ENCODE assay signal across 17 cellular contexts in the genomic region with DNA sequence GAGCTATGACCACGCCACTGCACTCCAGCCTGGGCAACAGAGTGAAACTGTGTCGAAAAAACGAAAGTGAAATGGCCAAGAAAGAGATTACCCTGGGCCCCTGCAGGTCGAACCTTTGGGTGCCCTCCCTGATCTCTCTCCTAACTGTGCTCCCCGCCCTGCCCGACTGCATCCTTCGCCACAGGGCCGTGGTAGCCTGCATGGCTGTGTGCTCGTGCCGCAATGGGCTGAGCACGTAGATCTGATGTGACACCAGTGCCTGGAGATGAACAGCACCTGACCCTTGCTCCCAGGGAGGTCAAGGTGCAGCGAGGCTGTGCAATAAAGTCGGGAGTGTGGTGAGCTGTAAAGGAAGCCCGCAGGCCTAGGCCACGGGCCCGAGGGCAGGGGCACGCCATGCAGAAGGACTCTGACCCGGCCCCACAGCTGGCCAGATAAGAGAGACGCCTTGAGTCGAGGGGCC.
DNase-seq lines count a peak whose midpoint lies in the region; ATAC-seq and TF ChIP-seq lines count a peak whose summit lies in the region.
"Had no signal": no experiment of that assay in that cellular context is flagged by ENCODE, and none has a peak within 500 bp of the region (broad histone marks: within the 10 kb centered on the region; RNA-seq: fewer than 3 reads in every experiment).

No MANE protein-coding gene starts in this region.

- ATAC-seq in T-helper 17 cell (no peak), left lobe of liver (peak; percentile 22), HG03520 (IDR thresholded peaks at IDR 0.05; ENCODE audit: unreplicated experiment) (no peak), gastrocnemius medialis (no peak), HG02759 (IDR thresholded peaks at IDR 0.05; ENCODE audit: unreplicated experiment) (no peak)
- no peak for ATAC-seq in stimulated activated naive B cell treated with anti-CD40 and anti-IgM and Interleukin-4, amounts not matched to agents 10 μg/mL and 1 μg/mL and 100 μg/mL, for 72 hours (replicated peaks)
- ATAC-seq: GM23338, heart right ventricle had no signal

- H3K27me3 Mint-ChIP-seq in activated naive CD4-positive, alpha-beta T cell treated with anti-CD3 and anti-CD28 coated beads, Interleukin-2, amount 50 U/mL, for 24 hours, result no peaks in the 10 kb centered on the region
- H3K27me3 Mint-ChIP-seq in T-helper 17 cell, result no peaks in the 10 kb centered on the region
- no peaks in the 10 kb centered on the region for H3K27me3 Mint-ChIP-seq in stimulated activated naive B cell treated with anti-CD40 and anti-IgM and Interleukin-4, amounts not matched to agents 10 μg/mL and 1 μg/mL and 100 μg/mL, for 72 hours

- no peak for TF ChIP-seq CTCF in gastrocnemius medialis (IDR thresholded peaks at IDR 0.05 in 4 of 5, conservative IDR thresholded peaks at IDR 0.05 in 1 of 5)

- H3K4me1 Mint-ChIP-seq in activated naive CD4-positive, alpha-beta T cell treated with anti-CD3 and anti-CD28 coated beads, Interleukin-2, amount 50 U/mL, for 24 hours, result peaks cover 7% of the 10 kb centered on the region
- H3K4me1 Mint-ChIP-seq in T-helper 17 cell, result peaks cover 33% of the 10 kb centered on the region
- H3K4me1 Mint-ChIP-seq in stimulated activated naive B cell treated with anti-CD40 and anti-IgM and Interleukin-4, amounts not matched to agents 10 μg/mL and 1 μg/mL and 100 μg/mL, for 72 hours, result peaks cover 3 to 22% of the 10 kb centered on the region in 2 donors
- H3K4me1 Mint-ChIP-seq: CD14-positive monocyte, GM23338 had no signal

- TF ChIP-seq POLR2A in gastrocnemius medialis (IDR thresholded peaks at IDR 0.05), result no peak

- intact Hi-C loops in gastrocnemius medialis (cut with DNase I; ENCODE audit: low total_unique reads), result no loop called here

- H3K4me1 ChIP-seq in gastrocnemius medialis, result no peaks in the 10 kb centered on the region

- H3K36me3 ChIP-seq in gastrocnemius medialis, result no peaks in the 10 kb centered on the region

- DNase-seq in activated naive CD4-positive, alpha-beta T cell treated with anti-CD3 and anti-CD28 coated beads, Interleukin-2, amount 50 U/mL, for 16 hours, result no peak
- DNase-seq in T-helper 17 cell (no peak), left lobe of liver (ENCODE audit: low spot score) (no peak), gastrocnemius medialis (no peak)
- DNase-seq in stimulated activated naive B cell treated with anti-CD40 and anti-IgM and Interleukin-4, amounts not matched to agents 10 μg/mL and 1 μg/mL and 100 μg/mL, for 72 hours, result no peak
- DNase-seq: activated CD4-positive, alpha-beta T cell treated with anti-CD3 and anti-CD28 coated beads for 4 hours; cortex of kidney; DMS153; heart right ventricle; MM.1S; NCI-H1436 treated with DMSO at 0.1 percent for 48 hours; NCI-H526 treated with DMSO at 0.1 percent for 48 hours had no signal

- H3K27ac Mint-ChIP-seq in activated naive CD4-positive, alpha-beta T cell treated with anti-CD3 and anti-CD28 coated beads, Interleukin-2, amount 50 U/mL, for 24 hours, result peak overlapping the region; percentile 84
- H3K27ac Mint-ChIP-seq in T-helper 17 cell, result peak overlapping the region; percentile 99
- peak overlapping the region; percentile 65 for H3K27ac Mint-ChIP-seq in stimulated activated naive B cell treated with anti-CD40 and anti-IgM and Interleukin-4, amounts not matched to agents 10 μg/mL and 1 μg/mL and 100 μg/mL, for 72 hours
- H3K27ac Mint-ChIP-seq: GM23338 had no signal

- H3K27ac ChIP-seq in gastrocnemius medialis, result no peak overlapping the region
- H3K27ac ChIP-seq: heart right ventricle had no signal

- in situ Hi-C loops in gastrocnemius medialis (cut with MboI; ENCODE audit: low sequenced_read_pairs in 4 of 4), result no loop called here

- no peak overlapping the region for H3K4me3 Mint-ChIP-seq in activated naive CD4-positive, alpha-beta T cell treated with anti-CD3 and anti-CD28 coated beads, Interleukin-2, amount 50 U/mL, for 24 hours
- peak overlapping the region; percentile 57 for H3K4me3 Mint-ChIP-seq in T-helper 17 cell
- no peak overlapping the region for H3K4me3 Mint-ChIP-seq in stimulated activated naive B cell treated with anti-CD40 and anti-IgM and Interleukin-4, amounts not matched to agents 10 μg/mL and 1 μg/mL and 100 μg/mL, for 72 hours
- H3K4me3 Mint-ChIP-seq: CD14-positive monocyte, GM23338 had no signal

- no peaks in the 10 kb centered on the region for H3K27me3 ChIP-seq in gastrocnemius medialis
- H3K27me3 ChIP-seq: heart right ventricle had no signal

- no peak overlapping the region for H3K4me3 ChIP-seq in gastrocnemius medialis
- H3K4me3 ChIP-seq: GM23338, heart right ventricle had no signal

- H3K9me3 ChIP-seq in T-helper 17 cell (ENCODE audit: control insufficient read depth, low read length, poor library complexity, severe bottlenecking) (no peaks in the 10 kb centered on the region), gastrocnemius medialis (no peaks in the 10 kb centered on the region)
- H3K9me3 ChIP-seq: heart right ventricle had no signal

- H3K36me3 Mint-ChIP-seq in activated naive CD4-positive, alpha-beta T cell treated with anti-CD3 and anti-CD28 coated beads, Interleukin-2, amount 50 U/mL, for 24 hours, result peaks cover 2% of the 10 kb centered on the region
- peaks cover 2% of the 10 kb centered on the region for H3K36me3 Mint-ChIP-seq in T-helper 17 cell (ENCODE audit: low read depth)
- H3K36me3 Mint-ChIP-seq in stimulated activated naive B cell treated with anti-CD40 and anti-IgM and Interleukin-4, amounts not matched to agents 10 μg/mL and 1 μg/mL and 100 μg/mL, for 72 hours, result peaks cover 0 to 9% of the 10 kb centered on the region in 2 donors

- no peaks in the 10 kb centered on the region for H3K9me3 Mint-ChIP-seq in activated naive CD4-positive, alpha-beta T cell treated with anti-CD3 and anti-CD28 coated beads, Interleukin-2, amount 50 U/mL, for 24 hours
- no peaks in the 10 kb centered on the region for H3K9me3 Mint-ChIP-seq in stimulated activated naive B cell treated with anti-CD40 and anti-IgM and Interleukin-4, amounts not matched to agents 10 μg/mL and 1 μg/mL and 100 μg/mL, for 72 hours
- H3K9me3 Mint-ChIP-seq: GM23338 had no signal
